In the genomic region with DNA sequence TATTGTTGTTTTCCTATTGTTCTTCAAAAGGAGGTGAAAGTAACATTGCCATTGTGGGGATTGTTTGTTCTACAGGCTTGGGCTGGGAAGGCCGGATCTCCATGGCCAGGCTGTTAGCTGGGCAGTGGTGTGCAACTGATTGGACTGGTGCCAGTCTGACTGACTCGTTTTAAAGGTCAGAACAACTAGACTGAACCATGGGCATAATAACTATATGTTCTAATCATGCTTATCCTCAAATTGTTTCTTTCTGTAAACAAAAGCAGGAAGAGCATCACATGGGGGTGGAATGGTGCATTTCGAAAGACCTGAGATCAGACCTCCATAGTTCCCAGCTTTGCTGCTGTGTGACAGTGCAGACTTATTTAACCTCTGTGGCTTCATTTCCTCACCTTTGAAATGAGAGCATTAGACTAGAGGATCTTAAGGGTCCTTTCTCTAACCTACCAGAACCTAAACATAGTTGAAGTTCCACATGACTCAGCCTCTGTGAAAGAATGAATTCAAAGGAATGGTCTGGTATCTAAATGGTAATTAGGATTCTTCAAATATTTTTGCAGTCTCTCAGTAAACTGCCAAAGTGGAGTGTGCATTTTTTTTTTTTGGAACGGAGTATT, we compare ENCODE assay signal across 9 cellular contexts.
DNase-seq lines count a peak whose midpoint lies in the region; ATAC-seq and TF ChIP-seq lines count a peak whose summit lies in the region.
"Had no signal": no experiment of that assay in that cellular context is flagged by ENCODE, and none has a peak within 500 bp of the region (broad histone marks: within the 10 kb centered on the region; RNA-seq: fewer than 3 reads in every experiment).

No MANE protein-coding gene starts in this region.

- RAD21 ChIA-PET in HCT116 (lab: Charles Lee; ENCODE audit: low non-redundant PET in 1 of 2, low total read pairs in 2 of 2, uncharacterized antibody in 2 of 2, unreplicated experiment in 2 of 2), result no interaction called here

- peaks cover 16% of the 10 kb centered on the region for H3K4me1 Mint-ChIP-seq in type B pancreatic cell (ENCODE audit: unreplicated experiment)

- no peak overlapping the region for H3K27ac Mint-ChIP-seq in type B pancreatic cell

- intact Hi-C loops in A673 (cut with micrococcal nuclease; ENCODE audit: unreplicated experiment), result no loop called here
- intact Hi-C loops in HCT116 (cut with micrococcal nuclease), result no loop called here
- intact Hi-C loops in adrenal gland (cut with DNase I), result no loop called here

- BruUV-seq in A673 (replicated peaks; lab: Mats Ljungman, UMichigan) (no TSS peak), HCT116 (replicated peaks; lab: Mats Ljungman, UMichigan) (no TSS peak)

- DNase-seq in A673 (ENCODE audit: low spot score) (peak; percentile 47), HCT116 (ENCODE audit: low read depth, low spot score) (no peak), adrenal gland (peak in 6 of 7 donors; percentile 46 to 77 (median 56)), kidney tubule cell (ENCODE audit: low spot score) (peak; percentile 97), iPS-NIHi7 (ENCODE audit: extremely low spot score) (no peak), NCI-H2107 (lab: John Stamatoyannopoulos, UW) (no peak), type B pancreatic cell (ENCODE audit: extremely low spot score, unreplicated experiment) (no peak), NCI-H1105 treated with DMSO at 0.1 percent for 48 hours (lab: John Stamatoyannopoulos, UW) (no peak)
- DNase-seq: activated CD4-positive, alpha-beta T cell treated with anti-CD3 and anti-CD28 coated beads, Interleukin-2, amount 50 U/mL, for 48 hours had no signal

- no peaks in the 10 kb centered on the region for H3K79me2 ChIP-seq in HCT116 (ENCODE audit: insufficient read depth, low read length)

- POLR2A ChIA-PET in A673 (lab: Charles Lee; ENCODE audit: low non-redundant PET) (no interaction called here), HCT116 (lab: Charles Lee) (no interaction called here)

- no peak for TF ChIP-seq RAD21 in HCT116 (IDR thresholded peaks at IDR 0.05; ENCODE audit: low read depth)

- TF ChIP-seq POLR2A in HCT116 (IDR thresholded peaks at IDR 0.05; ENCODE audit: borderline replicate concordance, extremely low read depth, insufficient read depth, insufficient read length) (no peak), adrenal gland (IDR thresholded peaks at IDR 0.05) (no peak)

- WGBS in adrenal gland, 4 donors, result 45 to 54% (median 50%) methylated on average over 4 of the region's 4 CpGs

- H4K20me1 ChIP-seq in HCT116 (ENCODE audit: insufficient read depth), result no peaks in the 10 kb centered on the region

- H2AFZ ChIP-seq in HCT116 (ENCODE audit: low read depth, low read length, poor library complexity, severe bottlenecking), result peak overlapping the region; percentile 37

- H3K4me1 ChIP-seq in A673 (ENCODE audit: insufficient read depth, low read length, poor library complexity, severe bottlenecking) (no peaks in the 10 kb centered on the region), HCT116 (ENCODE audit: control insufficient read depth in 1 of 2, insufficient read depth in 2 of 2, low read length in 2 of 2) (peaks cover 6 to 20% of the 10 kb centered on the region in 2 experiments; a peak in 3 of 4 replicates), adrenal gland (replicated peaks in 1 of 2) (peaks cover 0 to 20% of the 10 kb centered on the region in 2 donors)

- H3K4me3 ChIP-seq in A673 (ENCODE audit: low read depth, low read length, poor library complexity, severe bottlenecking), result no peak overlapping the region
- H3K4me3 ChIP-seq in HCT116 (replicated peaks in 1 of 2; ENCODE audit: low read depth in 1 of 2, low read length in 2 of 2), result no peak overlapping the region
- H3K4me3 ChIP-seq in adrenal gland, result no peak overlapping the region

- H3K27ac ChIP-seq in A673 (ENCODE audit: low read depth, low read length, poor library complexity, severe bottlenecking), result no peak overlapping the region
- H3K27ac ChIP-seq in HCT116 (ENCODE audit: low read depth, low read length), result no peak overlapping the region
- no peak overlapping the region for H3K27ac ChIP-seq in adrenal gland

- TF ChIP-seq CTCF in A673 (conservative IDR thresholded peaks at IDR 0.05; ENCODE audit: low read depth, low read length) (no peak), HCT116 (IDR thresholded peaks at IDR 0.05 in 2 of 3, conservative IDR thresholded peaks at IDR 0.05 in 1 of 3; ENCODE audit: borderline replicate concordance in 1 of 3, insufficient read depth in 1 of 3, low read depth in 2 of 3, low read length in 2 of 3) (no peak), adrenal gland (IDR thresholded peaks at IDR 0.05) (no peak), type B pancreatic cell (conservative IDR thresholded peaks at IDR 0.05) (no peak)

- peak overlapping the region; percentile 45 for H3K4me2 ChIP-seq in HCT116 (ENCODE audit: low read length)

- H3K36me3 ChIP-seq in A673 (ENCODE audit: insufficient read depth, low read length, poor library complexity, severe bottlenecking), result no peaks in the 10 kb centered on the region
- H3K36me3 ChIP-seq in HCT116 (ENCODE audit: control insufficient read depth in 1 of 2, insufficient read depth in 2 of 2, low read length in 2 of 2), result no peaks in the 10 kb centered on the region
- no peaks in the 10 kb centered on the region for H3K36me3 ChIP-seq in adrenal gland (replicated peaks in 1 of 2)

- H3K9me2 ChIP-seq in HCT116 (ENCODE audit: insufficient read depth), result no peaks in the 10 kb centered on the region

- H3K9me3 ChIP-seq in A673 (ENCODE audit: low read depth, low read length, poor library complexity, severe bottlenecking) (no peaks in the 10 kb centered on the region), HCT116 (ENCODE audit: control insufficient read depth in 1 of 2, insufficient read depth in 1 of 2, low read depth in 1 of 2, low read length in 2 of 2) (no peaks in the 10 kb centered on the region), adrenal gland (replicated peaks in 1 of 3) (no peaks in the 10 kb centered on the region)

- CTCF ChIA-PET in A673 (lab: Charles Lee) (no interaction called here), HCT116 (lab: Charles Lee) (no interaction called here)

- peaks cover 5% of the 10 kb centered on the region for H3K36me3 Mint-ChIP-seq in type B pancreatic cell

- H3K9ac ChIP-seq in HCT116 (ENCODE audit: low read length), result no peak overlapping the region

- peaks cover 9% of the 10 kb centered on the region for H3K9me3 Mint-ChIP-seq in type B pancreatic cell

- peak; percentile 89 for ATAC-seq in HCT116

- no peaks in the 10 kb centered on the region for H3K27me3 ChIP-seq in A673 (replicated peaks; ENCODE audit: insufficient read depth, low read depth, low read length, poor library complexity)
- H3K27me3 ChIP-seq in HCT116 (ENCODE audit: insufficient read depth, low read length), result no peaks in the 10 kb centered on the region
- H3K27me3 ChIP-seq in adrenal gland, result no peaks in the 10 kb centered on the region

- no peak overlapping the region for H3K4me3 Mint-ChIP-seq in type B pancreatic cell

- H3K27me3 Mint-ChIP-seq in type B pancreatic cell, result no peaks in the 10 kb centered on the region

TF ChIP-seq in HCT116, 20 proteins besides CTCF, POLR2A, EP300 and RAD21 (continues in another document):
- TF ChIP-seq, protein P1, sequence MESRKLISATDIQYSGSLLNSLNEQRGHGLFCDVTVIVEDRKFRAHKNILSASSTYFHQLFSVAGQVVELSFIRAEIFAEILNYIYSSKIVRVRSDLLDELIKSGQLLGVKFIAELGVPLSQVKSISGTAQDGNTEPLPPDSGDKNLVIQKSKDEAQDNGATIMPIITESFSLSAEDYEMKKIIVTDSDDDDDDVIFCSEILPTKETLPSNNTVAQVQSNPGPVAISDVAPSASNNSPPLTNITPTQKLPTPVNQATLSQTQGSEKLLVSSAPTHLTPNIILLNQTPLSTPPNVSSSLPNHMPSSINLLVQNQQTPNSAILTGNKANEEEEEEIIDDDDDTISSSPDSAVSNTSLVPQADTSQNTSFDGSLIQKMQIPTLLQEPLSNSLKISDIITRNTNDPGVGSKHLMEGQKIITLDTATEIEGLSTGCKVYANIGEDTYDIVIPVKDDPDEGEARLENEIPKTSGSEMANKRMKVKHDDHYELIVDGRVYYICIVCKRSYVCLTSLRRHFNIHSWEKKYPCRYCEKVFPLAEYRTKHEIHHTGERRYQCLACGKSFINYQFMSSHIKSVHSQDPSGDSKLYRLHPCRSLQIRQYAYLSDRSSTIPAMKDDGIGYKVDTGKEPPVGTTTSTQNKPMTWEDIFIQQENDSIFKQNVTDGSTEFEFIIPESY (IDR thresholded peaks at IDR 0.05; ENCODE audit: extremely low read depth, insufficient replicate concordance, low read length), result no peak
- TF ChIP-seq ZFX (IDR thresholded peaks at IDR 0.05) (no peak), FOSL1 (IDR thresholded peaks at IDR 0.05; ENCODE audit: low read depth) (no peak), SRF (IDR thresholded peaks at IDR 0.05; ENCODE audit: low read depth) (no peak), POLR2AphosphoS5 (IDR thresholded peaks at IDR 0.05; ENCODE audit: low read depth, low read length) (no peak), TCF7L2 (IDR thresholded peaks at IDR 0.05; ENCODE audit: borderline replicate concordance, extremely low read depth, insufficient read depth, insufficient read length) (no peak), CEBPB (IDR thresholded peaks at IDR 0.05; ENCODE audit: low read depth) (no peak), JUND (IDR thresholded peaks at IDR 0.05) (no peak), EGR1 (IDR thresholded peaks at IDR 0.05; ENCODE audit: low read depth) (no peak)
- TF ChIP-seq, protein P2, sequence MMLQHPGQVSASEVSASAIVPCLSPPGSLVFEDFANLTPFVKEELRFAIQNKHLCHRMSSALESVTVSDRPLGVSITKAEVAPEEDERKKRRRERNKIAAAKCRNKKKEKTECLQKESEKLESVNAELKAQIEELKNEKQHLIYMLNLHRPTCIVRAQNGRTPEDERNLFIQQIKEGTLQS (IDR thresholded peaks at IDR 0.05), result no peak

Comparison
In these comparisons a context has a peak if more than half of its experiments do, and no peak if none do; other contexts are left out.
1. DNase-seq: peak in A673 (single experiment), adrenal gland (6 of 7) and kidney tubule cell (single experiment); none in HCT116 (single experiment), iPS-NIHi7 (single experiment), NCI-H2107 (single experiment), type B pancreatic cell (single experiment) and NCI-H1105 treated with DMSO at 0.1 percent for 48 hours (single experiment).